Comparison of ENCODE assay signal across 23 cellular contexts in the genomic region with DNA sequence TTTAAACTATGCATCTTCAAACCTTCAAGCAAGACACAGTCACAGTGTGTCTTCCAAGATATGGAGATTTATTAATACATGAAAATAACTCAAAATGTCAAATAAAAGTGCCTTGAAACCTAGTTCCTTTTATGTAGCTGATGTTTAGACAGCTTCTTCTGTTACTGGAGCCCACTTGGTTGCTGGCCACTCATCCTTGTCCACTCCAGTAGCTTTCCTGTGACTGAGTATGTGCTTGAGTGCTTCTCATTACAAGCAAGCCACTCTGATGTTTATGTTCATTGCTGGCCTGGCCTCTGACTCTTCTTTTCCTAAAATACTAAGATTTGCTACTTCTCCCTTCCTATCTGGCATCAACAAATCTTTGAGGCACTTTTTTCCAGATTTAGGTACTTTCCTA.
"Had no signal": no experiment of that assay in that cellular context is flagged by ENCODE, and none has a peak within 500 bp of the region (broad histone marks: within the 10 kb centered on the region; RNA-seq: fewer than 3 reads in every experiment).

No MANE protein-coding gene starts in this region.

- DNase-seq: activated CD4-positive, alpha-beta T cell treated with anti-CD3 and anti-CD28 coated beads for 48 hours; activated CD4-positive, alpha-beta T cell treated with anti-CD3 and anti-CD28 coated beads, Interleukin-2, amount 50 U/mL, for 48 hours; activated CD8-positive, alpha-beta memory T cell treated with anti-CD3 and anti-CD28 coated beads for 24 hours; activated effector memory CD4-positive, alpha-beta T cell treated with Interleukin-2 at 50 U/mL for 16 hours; activated naive CD4-positive, alpha-beta T cell treated with anti-CD3 and anti-CD28 coated beads for 36 hours; activated naive CD8-positive, alpha-beta T cell treated with anti-CD3 and anti-CD28 coated beads for 36 hours; adrenal gland; aorta; body of pancreas; cerebellar nuclear complex; colonic mucosa; effector memory CD4-positive, alpha-beta T cell; glutamatergic neuron; left cardiac atrium; mammary epithelial cell; ovary; sigmoid colon; small intestine; stimulated activated CD4-positive, alpha-beta T cell treated with anti-CD3 and anti-CD28 coated beads, Interleukin-4, amount 100 ng/mL, for 24 hours; stomach; T-helper 9 cell; tibial artery had no signal

- ATAC-seq: body of pancreas; stimulated activated effector memory CD8-positive, alpha-beta T cell treated with anti-CD3 and anti-CD28 coated beads, Interleukin-12 subunit alpha, Interleukin-12 subunit beta, amount 100 ng/mL, for 72 hours had no signal
